ENCODE assay signal across 25 cellular contexts in genomic region chr6:167424700-167425099, GRCh38.
"Had no signal": no experiment of that assay in that cellular context is flagged by ENCODE, and none has a peak within 500 bp of the region (broad histone marks: within the 10 kb centered on the region; RNA-seq: fewer than 3 reads in every experiment).

No MANE protein-coding gene starts in this region.

- H3K4me1 ChIP-seq: gastrocnemius medialis, pancreas, spleen, tibial nerve, upper lobe of right lung, uterus had no signal

- H3K9me3 ChIP-seq: gastrocnemius medialis, mucosa of descending colon, pancreas, thoracic aorta, upper lobe of right lung, uterus had no signal

- H3K27ac ChIP-seq: epithelial cell of prostate, gastrocnemius medialis, heart left ventricle, pancreas, skin epidermis, spleen, thoracic aorta, tibial nerve, upper lobe of right lung, uterus had no signal

- DNase-seq: cortex of kidney; effector CD4-positive, alpha-beta T cell; foreskin fibroblast; gastrocnemius medialis; heart left ventricle; hippocampal formation; left cardiac atrium; left lung; mesenchymal stem cell; mucosa of descending colon; naive B cell; occipital lobe; pancreas; spleen; stimulated activated naive B cell treated with anti-CD40 and anti-IgM and Interleukin-4, amounts not matched to agents 10 μg/mL and 1 μg/mL and 100 μg/mL, for 72 hours; uterus had no signal

- H3K27ac Mint-ChIP-seq: mesothelial cell of epicardium; natural killer cell treated with Interleukin-12 subunit alpha and Interleukin-12 subunit beta and Interleukin-15 and Interleukin-18, amount 100 ng/mL, for 72 hours; stimulated activated naive B cell treated with anti-CD40 and anti-IgM and Interleukin-4, amounts not matched to agents 10 μg/mL and 1 μg/mL and 100 μg/mL, for 72 hours; stimulated activated naive CD8-positive, alpha-beta T cell treated with anti-CD3 and anti-CD28 coated beads, Interleukin-15, Interleukin-2, amounts not matched to agents 100 ng/mL and 50 ng/mL, for 24 hours had no signal

- H3K4me1 Mint-ChIP-seq: mesothelial cell of epicardium; naive B cell; stimulated activated naive B cell treated with anti-CD40 and anti-IgM and Interleukin-4, amounts not matched to agents 10 μg/mL and 1 μg/mL and 100 μg/mL, for 72 hours had no signal

- ATAC-seq: esophagus mucosa; gastrocnemius medialis; heart left ventricle; left cardiac atrium; left lung; mucosa of descending colon; natural killer cell treated with Interleukin-12 subunit alpha and Interleukin-12 subunit beta and Interleukin-15 and Interleukin-18, amount 100 ng/mL, for 72 hours; pancreas; stimulated activated naive B cell treated with anti-CD40 and anti-IgM and Interleukin-4, amounts not matched to agents 10 μg/mL and 1 μg/mL and 100 μg/mL, for 72 hours; upper lobe of right lung had no signal

- H3K4me3 ChIP-seq: gastrocnemius medialis, heart left ventricle, left lung, mucosa of descending colon, pancreas, skin epidermis, spleen, thoracic aorta, tibial nerve, upper lobe of right lung, uterus had no signal

- H3K36me3 ChIP-seq: gastrocnemius medialis, heart left ventricle, left lung, pancreas, spleen, thoracic aorta, tibial nerve, upper lobe of right lung, uterus had no signal

- H3K36me3 Mint-ChIP-seq: mesothelial cell of epicardium; naive B cell; natural killer cell treated with Interleukin-12 subunit alpha and Interleukin-12 subunit beta and Interleukin-15 and Interleukin-18, amount 100 ng/mL, for 72 hours; stimulated activated naive B cell treated with anti-CD40 and anti-IgM and Interleukin-4, amounts not matched to agents 10 μg/mL and 1 μg/mL and 100 μg/mL, for 72 hours had no signal

- H3K4me3 Mint-ChIP-seq: mesothelial cell of epicardium; naive B cell; natural killer cell treated with Interleukin-12 subunit alpha and Interleukin-12 subunit beta and Interleukin-15 and Interleukin-18, amount 100 ng/mL, for 72 hours; stimulated activated naive B cell treated with anti-CD40 and anti-IgM and Interleukin-4, amounts not matched to agents 10 μg/mL and 1 μg/mL and 100 μg/mL, for 72 hours; stimulated activated naive CD8-positive, alpha-beta T cell treated with anti-CD3 and anti-CD28 coated beads, Interleukin-15, Interleukin-2, amounts not matched to agents 100 ng/mL and 50 ng/mL, for 24 hours had no signal

- H3K9me3 Mint-ChIP-seq: natural killer cell treated with Interleukin-12 subunit alpha and Interleukin-12 subunit beta and Interleukin-15 and Interleukin-18, amount 100 ng/mL, for 72 hours; stimulated activated naive CD8-positive, alpha-beta T cell treated with anti-CD3 and anti-CD28 coated beads, Interleukin-15, Interleukin-2, amounts not matched to agents 100 ng/mL and 50 ng/mL, for 24 hours had no signal

- H3K27me3 ChIP-seq: left lung, pancreas, tibial nerve, upper lobe of right lung, uterus had no signal
